In genomic region chr16:89453662-89454321, GRCh38 we compare ENCODE assay signal across 1 cellular context.
TF ChIP-seq lines count a peak whose summit lies in the region.

No MANE protein-coding gene starts in this region.

TF ChIP-seq in GM23338, 12 proteins besides CTCF, POLR2A, EP300 and RAD21 (continued from another document):
- TF ChIP-seq ZNF462 (CRISPR knock-in tag; IDR thresholded peaks at IDR 0.05), result no peak
- no peak for TF ChIP-seq EZH2 (IDR thresholded peaks at IDR 0.05; ENCODE audit: low read depth, unreplicated experiment)
- TF ChIP-seq POLR2AphosphoS5 (IDR thresholded peaks at IDR 0.05; ENCODE audit: low read depth), result no peak
